27 cellular contexts compared by ENCODE assay signal in the genomic region with DNA sequence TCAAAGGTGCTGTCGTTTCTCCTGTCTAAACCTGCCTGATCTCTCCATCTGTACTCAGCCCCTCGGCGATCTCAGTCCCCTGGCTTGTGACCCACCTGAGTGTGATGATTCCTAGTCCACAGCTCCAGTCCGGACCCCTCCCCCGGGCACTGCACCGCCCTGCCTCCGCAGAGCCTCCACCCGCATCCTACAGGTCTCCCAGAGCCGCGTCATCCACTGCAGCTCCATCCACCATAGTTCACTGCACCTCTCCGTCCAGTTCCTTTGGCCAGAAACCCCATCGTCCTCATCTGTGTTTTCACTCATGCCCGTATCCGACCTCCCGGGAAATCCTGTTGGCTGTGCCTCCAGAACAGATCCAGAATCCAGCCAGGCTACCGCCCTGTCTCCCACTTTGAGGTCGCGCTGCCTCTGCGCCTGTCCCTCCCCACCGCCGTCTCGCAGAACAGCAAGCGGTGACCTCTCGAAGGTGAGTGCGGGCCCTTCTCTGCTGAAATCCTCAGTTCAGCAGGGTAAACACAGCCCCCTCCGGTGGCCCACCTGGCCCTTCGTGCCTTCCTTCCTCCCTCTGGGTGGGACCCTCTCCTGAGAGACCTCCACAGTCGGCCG. TPM values are rescaled to one million over a fixed set of nuclear protein-coding genes. Genes with fewer than 3 reads are reported as not detected.
"Had no signal": no experiment of that assay in that cellular context is flagged by ENCODE, and none has a peak within 500 bp of the region (broad histone marks: within the 10 kb centered on the region; RNA-seq: fewer than 3 reads in every experiment).

No MANE protein-coding gene starts in this region.

- ATAC-seq: activated CD4-positive, CD25-positive, alpha-beta regulatory T cell treated with anti-CD3 and anti-CD28 coated beads, Interleukin-2, amount 50 U/mL, for 24 hours; activated CD8-positive, alpha-beta T cell treated with anti-CD3 and anti-CD28 coated beads for 36 hours; activated T-cell treated with anti-CD3 and anti-CD28 coated beads, Interleukin-2, amount 50 U/mL, for 72 hours had no signal

- H3K4me1 Mint-ChIP-seq: activated naive CD8-positive, alpha-beta T cell treated with anti-CD3 and anti-CD28 coated beads, Interleukin-2, amount 10 ng/mL, durations not matched to agents 7 days and 5 days had no signal

- H3K4me3 ChIP-seq: adrenal gland, SJCRH30 had no signal

- H3K4me1 ChIP-seq: adrenal gland, SJCRH30 had no signal

- DNase-seq: activated CD4-positive, alpha-beta T cell treated with anti-CD3 and anti-CD28 coated beads for 4 hours; activated CD8-positive, alpha-beta memory T cell treated with anti-CD3 and anti-CD28 coated beads, Interleukin-2, amount 50 U/mL, for 4 hours; activated CD8-positive, alpha-beta T cell treated with anti-CD3 and anti-CD28 coated beads for 36 hours; activated gamma-delta T cell treated with Interleukin-2 at 50 U/mL for 16 hours; activated naive CD4-positive, alpha-beta T cell treated with anti-CD3 and anti-CD28 coated beads, Interleukin-2, amount 50 U/mL, for 16 hours; activated naive CD8-positive, alpha-beta T cell treated with anti-CD3 and anti-CD28 coated beads, Interleukin-2, amount 10 ng/mL, durations not matched to agents 7 days and 5 days; activated T-cell treated with anti-CD3 and anti-CD28 coated beads, Interleukin-2, amount 50 U/mL, for 72 hours; adrenal gland; anterior cingulate cortex; NCI-H1092; NCI-H1417 treated with DMSO at 0.1 percent for 48 hours; NCI-H1694; NCI-H2029; NCI-H2107; NCI-H2171 treated with DMSO at 0.1 percent for 48 hours; NCI-H345; NCI-H510A; NCI-H526 treated with DMSO at 0.1 percent for 48 hours; NCI-H82; SJCRH30; SK-N-SH; T-helper 1 cell had no signal

- H3K36me3 ChIP-seq: adrenal gland, SJCRH30 had no signal

- H3K4me3 Mint-ChIP-seq: activated CD8-positive, alpha-beta T cell treated with anti-CD3 and anti-CD28 coated beads for 36 hours; activated naive CD8-positive, alpha-beta T cell treated with anti-CD3 and anti-CD28 coated beads, Interleukin-2, amount 10 ng/mL, durations not matched to agents 7 days and 5 days; activated T-cell treated with anti-CD3 and anti-CD28 coated beads, Interleukin-2, amount 50 U/mL, for 72 hours had no signal

- H3K27ac Mint-ChIP-seq: activated CD8-positive, alpha-beta T cell treated with anti-CD3 and anti-CD28 coated beads for 36 hours; activated naive CD8-positive, alpha-beta T cell treated with anti-CD3 and anti-CD28 coated beads, Interleukin-2, amount 10 ng/mL, durations not matched to agents 7 days and 5 days; activated T-cell treated with anti-CD3 and anti-CD28 coated beads, Interleukin-2, amount 50 U/mL, for 72 hours; activated T-helper 2 cell treated with anti-CD3 and anti-CD28 coated beads, Interferon-gamma antibody, Interleukin-2, Interleukin-4, amounts not matched to agents 10 μg/mL and 5 μg/mL and 100 μg/mL, durations not matched to agents 14 hours and 24 hours and 36 hours had no signal

- H3K36me3 Mint-ChIP-seq: activated naive CD8-positive, alpha-beta T cell treated with anti-CD3 and anti-CD28 coated beads, Interleukin-2, amount 10 ng/mL, durations not matched to agents 7 days and 5 days had no signal

- H3K27me3 ChIP-seq: SJCRH30 had no signal

- H3K27ac ChIP-seq: adrenal gland, KMS-11, SJCRH30, VCaP had no signal

- H3K9me3 Mint-ChIP-seq: activated CD8-positive, alpha-beta T cell treated with anti-CD3 and anti-CD28 coated beads for 36 hours; activated naive CD8-positive, alpha-beta T cell treated with anti-CD3 and anti-CD28 coated beads, Interleukin-2, amount 10 ng/mL, durations not matched to agents 7 days and 5 days; activated T-cell treated with anti-CD3 and anti-CD28 coated beads, Interleukin-2, amount 50 U/mL, for 72 hours; activated T-helper 2 cell treated with anti-CD3 and anti-CD28 coated beads, Interferon-gamma antibody, Interleukin-2, Interleukin-4, amounts not matched to agents 10 μg/mL and 5 μg/mL and 100 μg/mL, durations not matched to agents 14 hours and 24 hours and 36 hours had no signal

- H3K9me3 ChIP-seq: adrenal gland, SJCRH30, SK-N-SH had no signal

RNA-seq across cellular contexts. Expression of gene MCF2L, which starts 51.9 kb away (rescaled TPM):
- total RNA-seq: MCF 10A had no signal
